17 cellular contexts compared by ENCODE assay signal in genomic region chr22:32818446-32819115, GRCh38. TPM values are rescaled to one million over a fixed set of nuclear protein-coding genes. Genes with fewer than 3 reads are reported as not detected.
DNase-seq lines count a peak whose midpoint lies in the region; ATAC-seq and TF ChIP-seq lines count a peak whose summit lies in the region.
"Had no signal": no experiment of that assay in that cellular context is flagged by ENCODE, and none has a peak within 500 bp of the region (broad histone marks: within the 10 kb centered on the region; RNA-seq: fewer than 3 reads in every experiment).

No MANE protein-coding gene starts in this region.

- TF ChIP-seq CTCF in WTC11 (IDR thresholded peaks at IDR 0.05) (no peak), left ventricle myocardium inferior (IDR thresholded peaks at IDR 0.05; ENCODE audit: borderline replicate concordance) (no peak), nephron progenitor cell (IDR thresholded peaks at IDR 0.05) (no peak), upper lobe of right lung (IDR thresholded peaks at IDR 0.05) (no peak)

- H3K9me3 Mint-ChIP-seq in WTC11, result no peaks in the 10 kb centered on the region
- H3K9me3 Mint-ChIP-seq in nephron progenitor cell, result no peaks in the 10 kb centered on the region
- H3K9me3 Mint-ChIP-seq: activated CD4-positive, alpha-beta T cell treated with anti-CD3 and anti-CD28 coated beads, Interleukin-2, amount 10 ng/mL, durations not matched to agents 24 days and 14 days; immature natural killer cell; naive thymus-derived CD8-positive, alpha-beta T cell had no signal

- H3K4me3 ChIP-seq in left ventricle myocardium inferior, result peak overlapping the region; percentile 37
- H3K4me3 ChIP-seq in upper lobe of right lung, result no peak overlapping the region
- no peak overlapping the region for H3K4me3 ChIP-seq in HAP-1

- H3K27ac ChIP-seq in left ventricle myocardium inferior (replicated peaks) (peak overlapping the region; percentile 78), upper lobe of right lung (peak overlapping the region; percentile 47)

- H3K36me3 ChIP-seq in left ventricle myocardium inferior, result peaks cover 43% of the 10 kb centered on the region
- H3K36me3 ChIP-seq in upper lobe of right lung, result peaks cover 38% of the 10 kb centered on the region
- H3K36me3 ChIP-seq in HAP-1 (replicated peaks), result no peaks in the 10 kb centered on the region

- H3K27me3 ChIP-seq in left ventricle myocardium inferior (ENCODE audit: low read depth) (no peaks in the 10 kb centered on the region), upper lobe of right lung (no peaks in the 10 kb centered on the region), HAP-1 (ENCODE audit: low read depth) (no peaks in the 10 kb centered on the region)

- CTCF ChIA-PET in WTC11 (lab: Charles Lee), result interaction anchor here (0.8 to 1.3 kb wide), 3 partner anchors 22 to 200 kb away, joined by 3 to 10 read pairs (median 3); no protein-coding TSS in a partner anchor

- no peaks in the 10 kb centered on the region for H3K36me3 Mint-ChIP-seq in WTC11
- no peaks in the 10 kb centered on the region for H3K36me3 Mint-ChIP-seq in nephron progenitor cell (ENCODE audit: low read depth)
- H3K36me3 Mint-ChIP-seq: immature natural killer cell; naive thymus-derived CD8-positive, alpha-beta T cell had no signal

- no peak; the same call in 1 of the 2 replicates for ATAC-seq in WTC11
- no peak for ATAC-seq in upper lobe of right lung
- ATAC-seq: naive thymus-derived CD8-positive, alpha-beta T cell had no signal

- H3K4me1 Mint-ChIP-seq in WTC11, result peaks cover 35% of the 10 kb centered on the region
- peaks cover 30% of the 10 kb centered on the region for H3K4me1 Mint-ChIP-seq in nephron progenitor cell
- H3K4me1 Mint-ChIP-seq: activated CD4-positive, alpha-beta T cell treated with anti-CD3 and anti-CD28 coated beads, Interleukin-2, amount 10 ng/mL, durations not matched to agents 24 days and 14 days; immature natural killer cell had no signal

- no peaks in the 10 kb centered on the region for H3K27me3 Mint-ChIP-seq in WTC11 (ENCODE audit: low read depth)
- peaks cover 9% of the 10 kb centered on the region for H3K27me3 Mint-ChIP-seq in nephron progenitor cell (ENCODE audit: low read depth, poor library complexity)

- H3K4me1 ChIP-seq in left ventricle myocardium inferior, result peaks cover 98% of the 10 kb centered on the region
- peaks cover 71% of the 10 kb centered on the region for H3K4me1 ChIP-seq in upper lobe of right lung
- no peaks in the 10 kb centered on the region for H3K4me1 ChIP-seq in HAP-1
- H3K4me1 ChIP-seq: Caco-2 had no signal

- POLR2A ChIA-PET in WTC11 (lab: Charles Lee), result interaction anchor here (1.5 kb wide), 1 partner anchor 17 kb away, joined by 3 read pairs; the partner anchor contains the start of gene TIMP3

- DNase-seq in WTC11 (ENCODE audit: low spot score) (no peak), left ventricle myocardium inferior (no peak), nephron progenitor cell (no peak), upper lobe of right lung (no peak), HAP-1 (ENCODE audit: low spot score in 2 of 2) (no peak), NCI-H2196 treated with DMSO at 0.1 percent for 48 hours (lab: John Stamatoyannopoulos, UW; ENCODE audit: unreplicated experiment) (no peak)
- DNase-seq in activated CD4-positive, alpha-beta T cell treated with anti-CD3 and anti-CD28 coated beads for 4 hours, result no peak
- DNase-seq: activated CD4-positive, alpha-beta T cell treated with anti-CD3 and anti-CD28 coated beads, Interleukin-2, amount 10 ng/mL, durations not matched to agents 24 days and 14 days; activated CD8-positive, alpha-beta memory T cell treated with anti-CD3 and anti-CD28 coated beads, Interleukin-2, amount 50 U/mL, for 4 hours; activated effector memory CD4-positive, alpha-beta T cell treated with anti-CD3 and anti-CD28 coated beads, Interleukin-2, amount 50 U/mL, for 16 hours; amygdala; Caco-2; head of caudate nucleus; immature natural killer cell; naive thymus-derived CD8-positive, alpha-beta T cell; NCI-H2107; NCI-H524 treated with DMSO at 0.1 percent for 48 hours had no signal

- H3K4me3 Mint-ChIP-seq in WTC11 (no peak overlapping the region), nephron progenitor cell (no peak overlapping the region)
- H3K4me3 Mint-ChIP-seq: activated CD4-positive, alpha-beta T cell treated with anti-CD3 and anti-CD28 coated beads, Interleukin-2, amount 10 ng/mL, durations not matched to agents 24 days and 14 days; immature natural killer cell; naive thymus-derived CD8-positive, alpha-beta T cell had no signal

- no peaks in the 10 kb centered on the region for H3K9me3 ChIP-seq in left ventricle myocardium inferior (replicated peaks)
- H3K9me3 ChIP-seq in upper lobe of right lung, result no peaks in the 10 kb centered on the region
- H3K9me3 ChIP-seq in HAP-1, result no peaks in the 10 kb centered on the region
- H3K9me3 ChIP-seq: Caco-2 had no signal

- H3K27ac Mint-ChIP-seq in WTC11 (peak overlapping the region; percentile 43; the same call in 1 of the 2 replicates), nephron progenitor cell (peak overlapping the region; percentile 50)
- H3K27ac Mint-ChIP-seq: activated CD4-positive, alpha-beta T cell treated with anti-CD3 and anti-CD28 coated beads, Interleukin-2, amount 10 ng/mL, durations not matched to agents 24 days and 14 days; immature natural killer cell had no signal

- in situ Hi-C loops in HAP-1 (cut with MboI; ENCODE audit: low sequenced_read_pairs), result no loop called here

- intact Hi-C loops in left ventricle myocardium inferior (cut with micrococcal nuclease) (no loop called here), upper lobe of right lung (cut with DNase I) (no loop called here)

TF ChIP-seq in WTC11, 78 proteins besides CTCF, POLR2A, EP300 and RAD21:
- no peak for TF ChIP-seq USF1 (CRISPR knock-in tag; IDR thresholded peaks at IDR 0.05)
- no peak for TF ChIP-seq ZBTB43 (CRISPR knock-in tag; IDR thresholded peaks at IDR 0.05)

RNA-seq across cellular contexts. Expression of gene TIMP3, which starts 17.1 kb away (rescaled TPM):
- 3.3 to 4.0 TPM (median 4.0 TPM) in 3 replicates for total RNA-seq in WTC11 (2021)
- 250 TPM for total RNA-seq in left ventricle myocardium inferior
- 749 TPM for total RNA-seq in upper lobe of right lung
- total RNA-seq: activated CD4-positive, alpha-beta T cell treated with anti-CD3 and anti-CD28 coated beads, Interleukin-2, amount 10 ng/mL, durations not matched to agents 24 days and 14 days had no signal

Comparison
In these comparisons a context has a peak if more than half of its experiments do, and no peak if none do; other contexts are left out.
1. RNA of gene TIMP3, which starts 17.1 kb away (total RNA-seq): 749 TPM in upper lobe of right lung (single experiment) and 250 TPM in left ventricle myocardium inferior (single experiment); 3.3 to 4.0 TPM in WTC11; every median in the first group is over 10 times any median in the second.